In genomic region chrX:13094374-13094773, GRCh38 we compare ENCODE assay signal across 2 cellular contexts.
TF ChIP-seq lines count a peak whose summit lies in the region.

No MANE protein-coding gene starts in this region.

TF ChIP-seq in SK-N-SH, 30 proteins besides CTCF, POLR2A, EP300 and RAD21 (continued from another document):
- TF ChIP-seq USF1 (IDR thresholded peaks at IDR 0.05; ENCODE audit: borderline replicate concordance, low read depth) (no peak), EZH2phosphoT487 (IDR thresholded peaks at IDR 0.05; ENCODE audit: borderline replicate concordance, low read depth) (no peak), FOSL2 (IDR thresholded peaks at IDR 0.05; ENCODE audit: borderline replicate concordance, low read depth) (no peak), MEF2A (IDR thresholded peaks at IDR 0.05; ENCODE audit: borderline replicate concordance, low read depth) (no peak), FOXJ3 (CRISPR knock-in tag; IDR thresholded peaks at IDR 0.05) (no peak), RFX5 (IDR thresholded peaks at IDR 0.05; ENCODE audit: low read length) (no peak), IRF3 (IDR thresholded peaks at IDR 0.05; ENCODE audit: low read depth, low read length) (no peak), TAF1 (IDR thresholded peaks at IDR 0.05; ENCODE audit: borderline replicate concordance, low read depth, low read length) (no peak), TCF12 (IDR thresholded peaks at IDR 0.05) (no peak), USF2 (IDR thresholded peaks at IDR 0.05; ENCODE audit: borderline replicate concordance, low read depth, low read length) (no peak), SIN3A (IDR thresholded peaks at IDR 0.05; ENCODE audit: borderline replicate concordance, low read depth, low read length) (no peak), JUND (IDR thresholded peaks at IDR 0.05) (no peak), GABPA (IDR thresholded peaks at IDR 0.05; ENCODE audit: low read depth) (no peak), TEAD4 (IDR thresholded peaks at IDR 0.05; ENCODE audit: borderline replicate concordance, insufficient read depth) (no peak)

TF ChIP-seq in GM23338, 12 proteins besides CTCF, POLR2A, EP300 and RAD21 (continued from another document):
- no peak for TF ChIP-seq ZNF462 (CRISPR knock-in tag; IDR thresholded peaks at IDR 0.05)
- no peak for TF ChIP-seq JUNB (IDR thresholded peaks at IDR 0.05; ENCODE audit: unreplicated experiment)
- no peak for TF ChIP-seq ZNF114 (CRISPR knock-in tag; IDR thresholded peaks at IDR 0.05)
- no peak for TF ChIP-seq NANOG (IDR thresholded peaks at IDR 0.05; ENCODE audit: borderline replicate concordance)
- TF ChIP-seq EZH2phosphoT487 (IDR thresholded peaks at IDR 0.05; ENCODE audit: unreplicated experiment): no peak
- no peak for TF ChIP-seq POLR2AphosphoS5 (IDR thresholded peaks at IDR 0.05; ENCODE audit: low read depth)
- no peak for TF ChIP-seq ETS1 (IDR thresholded peaks at IDR 0.05)
- TF ChIP-seq CREB1 (CRISPR knock-in tag; IDR thresholded peaks at IDR 0.05; ENCODE audit: low read depth): no peak
- no peak for TF ChIP-seq EZH2 (IDR thresholded peaks at IDR 0.05; ENCODE audit: low read depth, unreplicated experiment)
- TF ChIP-seq REST (IDR thresholded peaks at IDR 0.05; ENCODE audit: unreplicated experiment): no peak
TF ChIP-seq in GM23338: peak in this region for 0.
